25 cellular contexts compared by ENCODE assay signal in the genomic region with DNA sequence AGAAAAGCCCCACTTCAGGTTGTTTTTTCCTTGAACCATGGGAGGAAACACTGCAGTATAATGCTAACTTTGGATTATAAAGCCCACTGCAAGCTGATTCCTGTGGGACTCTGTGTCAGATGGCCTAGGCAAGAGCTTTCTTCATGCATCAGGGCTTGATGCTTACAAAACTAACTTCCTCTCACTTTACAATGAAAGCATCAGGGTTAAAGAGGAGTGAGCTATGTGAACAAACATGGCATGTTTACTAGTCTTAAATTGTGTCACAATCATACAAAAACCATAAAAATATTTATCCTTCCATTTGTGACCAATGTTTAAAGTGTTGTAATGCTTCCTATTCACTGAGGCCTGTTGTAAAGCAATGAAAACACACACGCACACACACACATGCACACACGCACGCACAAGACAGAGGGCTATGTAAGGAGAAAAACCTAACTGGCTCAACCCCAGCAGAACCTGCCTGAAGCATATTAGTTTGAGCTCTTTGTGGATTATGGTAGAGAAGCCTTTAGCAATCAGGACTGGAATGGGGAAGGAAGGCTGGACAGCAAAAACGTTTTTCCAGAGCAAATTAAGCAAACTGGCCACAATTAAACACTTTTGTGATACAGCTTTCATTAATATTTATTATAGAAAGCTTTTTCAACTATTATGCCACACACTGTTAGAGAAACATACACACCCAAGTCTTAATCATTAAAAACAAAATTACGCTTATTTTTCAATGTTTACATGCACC.
DNase-seq lines count a peak whose midpoint lies in the region; ATAC-seq and TF ChIP-seq lines count a peak whose summit lies in the region.
"Had no signal": no experiment of that assay in that cellular context is flagged by ENCODE, and none has a peak within 500 bp of the region (broad histone marks: within the 10 kb centered on the region; RNA-seq: fewer than 3 reads in every experiment).

No MANE protein-coding gene starts in this region.

- H3K9me2 ChIP-seq in PC-3 (replicated peaks; ENCODE audit: low read length): no peaks in the 10 kb centered on the region

- no peaks in the 10 kb centered on the region for H3K27me3 ChIP-seq in adipocyte (replicated peaks; ENCODE audit: control insufficient read depth, insufficient read depth, low read length)
- no peaks in the 10 kb centered on the region for H3K27me3 ChIP-seq in spleen (replicated peaks in 1 of 7)
- H3K27me3 ChIP-seq in PC-3 (ENCODE audit: low read length): no peaks in the 10 kb centered on the region
- H3K27me3 ChIP-seq: BE2C, Peyer's patch had no signal

- POLR2A ChIA-PET in PC-3 (lab: Charles Lee; ENCODE audit: unreplicated experiment): no interaction called here

- H3K4me1 ChIP-seq in adipocyte (ENCODE audit: control insufficient read depth, insufficient read depth, low read length): no peaks in the 10 kb centered on the region
- no peaks in the 10 kb centered on the region for H3K4me1 ChIP-seq in spleen
- no peaks in the 10 kb centered on the region for H3K4me1 ChIP-seq in PC-3 (ENCODE audit: insufficient read depth, low read length)
- H3K4me1 ChIP-seq: BE2C, HAP-1, Peyer's patch had no signal

- DNase-seq in DMS153 (lab: John Stamatoyannopoulos, UW): peak; percentile 44
- no peak for DNase-seq in DMS153 treated with DMSO at 0.1 percent for 48 hours (lab: John Stamatoyannopoulos, UW; ENCODE audit: unreplicated experiment)
- peak; percentile 14 for DNase-seq in adipocyte (ENCODE audit: low read depth)
- DNase-seq in iris pigment epithelial cell (ENCODE audit: low read depth): peak; percentile 9
- no peak for DNase-seq in cortex of kidney (lab: John Stamatoyannopoulos, UW)
- no peak for DNase-seq in spleen
- DNase-seq in PC-3: no peak
- DNase-seq in NAMALWA (ENCODE audit: low spot score): no peak
- DNase-seq: BE2C; CD4-positive, CD25-positive, alpha-beta regulatory T cell; GOT3; HFFc6; NCI-H1092 treated with DMSO at 0.1 percent for 48 hours; NCI-H1436; NCI-H187; NCI-H2081 treated with DMSO at 0.1 percent for 48 hours; NCI-H2171; NCI-H226; NCI-H510A; NCI-H69; Peyer's patch; SIG-M5 had no signal

- H4K20me1 ChIP-seq in PC-3 (ENCODE audit: low read length): no peaks in the 10 kb centered on the region

- no peaks in the 10 kb centered on the region for H3F3A ChIP-seq in PC-3 (ENCODE audit: low read length, unreplicated experiment)

- no peaks in the 10 kb centered on the region for H3K79me2 ChIP-seq in PC-3 (ENCODE audit: low read length)

- H3K4me3 ChIP-seq in adipocyte (ENCODE audit: low read length): no peak overlapping the region
- H3K4me3 ChIP-seq in spleen: no peak overlapping the region
- no peak overlapping the region for H3K4me3 ChIP-seq in PC-3 (ENCODE audit: low read length)
- H3K4me3 ChIP-seq: HAP-1, Peyer's patch, SK-N-MC had no signal

- H3K9me3 ChIP-seq in adipocyte (ENCODE audit: control insufficient read depth, low read length) (no peaks in the 10 kb centered on the region), spleen (no peaks in the 10 kb centered on the region), PC-3 (ENCODE audit: low read length) (no peaks in the 10 kb centered on the region)
- H3K9me3 ChIP-seq: BE2C, HAP-1, Peyer's patch had no signal

- TF ChIP-seq CTCF in spleen (IDR thresholded peaks at IDR 0.05 in 8 of 11, conservative IDR thresholded peaks at IDR 0.05 in 3 of 11) (no peak), PC-3 (conservative IDR thresholded peaks at IDR 0.05; ENCODE audit: low read depth, low read length) (no peak)

- WGBS in spleen, 5 donors: 76 to 91% (median 84%) methylated on average over 5 of the region's 5 CpGs

- no peak overlapping the region for H3K4me2 ChIP-seq in PC-3 (ENCODE audit: low read length)

- H2AFZ ChIP-seq in PC-3 (ENCODE audit: low read length): no peak overlapping the region

- ATAC-seq in PC-3: no peak

- TF ChIP-seq POLR2A in spleen (IDR thresholded peaks at IDR 0.05): no peak

- CTCF ChIA-PET in PC-3 (lab: Charles Lee): no interaction called here

- intact Hi-C loops in spleen (cut with DNase I; ENCODE audit: low total_unique reads) (no loop called here), PC-3 (cut with micrococcal nuclease) (no loop called here)

- no TSS peak for BruUV-seq in PC-3 (replicated peaks; lab: Mats Ljungman, UMichigan)

- H3K36me3 ChIP-seq in adipocyte (ENCODE audit: control insufficient read depth, insufficient read depth, low read length, severe bottlenecking) (no peaks in the 10 kb centered on the region), spleen (peaks cover 0 to 8% (median 0%) of the 10 kb centered on the region in 6 donors), PC-3 (ENCODE audit: low read depth, low read length) (no peaks in the 10 kb centered on the region)
- H3K36me3 ChIP-seq: BE2C, HAP-1, Peyer's patch had no signal

- H3K9ac ChIP-seq in adipocyte (ENCODE audit: low read length) (no peak overlapping the region), PC-3 (ENCODE audit: low read length) (no peak overlapping the region)

- H3K27ac ChIP-seq in spleen (no peak overlapping the region), PC-3 (ENCODE audit: low read length) (no peak overlapping the region)
- H3K27ac ChIP-seq: 22Rv1, Peyer's patch, SK-N-MC had no signal

Comparison
In these comparisons a context has a peak if more than half of its experiments do, and no peak if none do; other contexts are left out.
1. DNase-seq: peak in DMS153 (single experiment), adipocyte (single experiment) and iris pigment epithelial cell (single experiment); none in DMS153 treated with DMSO at 0.1 percent for 48 hours (single experiment), cortex of kidney (single experiment), spleen (single experiment), PC-3 (single experiment) and NAMALWA (single experiment).